5 cellular contexts compared by ENCODE assay signal in the genomic region with DNA sequence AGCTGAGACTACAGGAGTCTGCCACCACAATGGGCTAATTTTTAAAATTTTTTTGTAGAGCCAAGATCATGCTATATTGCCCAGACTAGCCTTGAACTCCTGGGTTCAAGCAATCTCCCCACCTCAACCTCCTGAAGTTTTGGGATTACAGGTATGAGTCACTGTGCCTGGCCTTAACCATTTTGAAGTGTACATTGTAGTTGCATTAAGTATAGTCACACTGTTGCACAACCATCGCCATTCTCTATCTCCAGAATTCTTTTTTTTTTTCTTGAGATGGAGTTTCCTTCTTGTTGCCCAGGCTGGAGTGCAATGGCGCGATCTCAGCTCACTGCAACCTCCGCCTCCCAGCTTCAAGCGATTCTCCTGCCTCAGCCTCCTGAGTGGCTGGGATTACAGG. TPM values are rescaled to one million over a fixed set of nuclear protein-coding genes. Genes with fewer than 3 reads are reported as not detected.
"Had no signal": no experiment of that assay in that cellular context is flagged by ENCODE, and none has a peak within 500 bp of the region (broad histone marks: within the 10 kb centered on the region; RNA-seq: fewer than 3 reads in every experiment).

No MANE protein-coding gene starts in this region.

RNA-seq across cellular contexts. Expression of gene ATP2C2, which starts 35.1 kb away (rescaled TPM):
- total RNA-seq: GM23248, H4, HepG2, HFFc6, HT1080 had no signal
